1 cellular context compared by ENCODE assay signal in genomic region chr1:110335265-110335664, GRCh38.
TF ChIP-seq lines count a peak whose summit lies in the region.

No MANE protein-coding gene starts in this region.

TF ChIP-seq in HCT116, 20 proteins besides CTCF, POLR2A, EP300 and RAD21 (continued from another document):
- TF ChIP-seq REST (IDR thresholded peaks at IDR 0.05; ENCODE audit: low read depth) (no peak), CBX3 (IDR thresholded peaks at IDR 0.05; ENCODE audit: low read depth) (no peak), EZH2 (IDR thresholded peaks at IDR 0.05) (no peak), ZFX (IDR thresholded peaks at IDR 0.05) (no peak), CEBPB (IDR thresholded peaks at IDR 0.05; ENCODE audit: low read depth) (no peak), MAX (IDR thresholded peaks at IDR 0.05) (no peak), TCF7L2 (IDR thresholded peaks at IDR 0.05; ENCODE audit: borderline replicate concordance, extremely low read depth, insufficient read depth, insufficient read length) (no peak), EZH2phosphoT487 (IDR thresholded peaks at IDR 0.05; ENCODE audit: borderline replicate concordance) (no peak), POLR2AphosphoS5 (IDR thresholded peaks at IDR 0.05; ENCODE audit: low read depth, low read length) (no peak), ZNF274 (IDR thresholded peaks at IDR 0.05; ENCODE audit: low read depth, low read length) (no peak), ELF1 (IDR thresholded peaks at IDR 0.05; ENCODE audit: borderline replicate concordance, low read depth) (no peak)
